ENCODE assay signal across 8 cellular contexts in genomic region chr3:152100491-152101086, GRCh38.
A peak's percentile ranks its signal among the peaks of the same experiment; 100 is the strongest.
DNase-seq lines count a peak whose midpoint lies in the region; ATAC-seq lines count a peak whose summit lies in the region.

No MANE protein-coding gene starts in this region.

- no peak overlapping the region for H3K27ac ChIP-seq in neuronal stem cell (replicated peaks; ENCODE audit: low read length)

- WGBS in neuronal stem cell (ENCODE audit: extremely low coverage in 2 of 2, insufficient read length in 2 of 2, insufficient replicate concordance in 1 of 2), 2 donors, result no CpG with 5 or more reads among the region's 3 CpGs

- H2BK12ac ChIP-seq in neuronal stem cell (ENCODE audit: low read length), result no peak overlapping the region

- H3K23ac ChIP-seq in neuronal stem cell (ENCODE audit: low read depth, low read length, poor library complexity), result no peak overlapping the region

- no peaks in the 10 kb centered on the region for H3K79me1 ChIP-seq in neuronal stem cell (ENCODE audit: low read depth, low read length)

- H3K9ac ChIP-seq in neuronal stem cell (ENCODE audit: low read depth, low read length, poor library complexity), result no peak overlapping the region

- no peak overlapping the region for H2BK120ac ChIP-seq in neuronal stem cell (ENCODE audit: low read depth, low read length)

- H3K4ac ChIP-seq in neuronal stem cell (ENCODE audit: low read length), result no peak overlapping the region

- ATAC-seq in GM18870 (IDR thresholded peaks at IDR 0.05; ENCODE audit: unreplicated experiment) (peak; percentile 100), HG02610 (IDR thresholded peaks at IDR 0.05; ENCODE audit: unreplicated experiment) (peak; percentile 93)

- H3K4me3 ChIP-seq in neuronal stem cell (ENCODE audit: low read length in 2 of 2), result no peak overlapping the region

- H2AFZ ChIP-seq in neuronal stem cell (ENCODE audit: low read length), result no peak overlapping the region

- H3K27me3 ChIP-seq in neuronal stem cell (ENCODE audit: control insufficient read depth in 3 of 3, insufficient read depth in 3 of 3, low read depth in 1 of 3, low read length in 3 of 3), result no peaks in the 10 kb centered on the region

- no peaks in the 10 kb centered on the region for H3K9me3 ChIP-seq in neuronal stem cell (replicated peaks in 1 of 2; ENCODE audit: control insufficient read depth in 2 of 2, insufficient read depth in 1 of 2, low read depth in 1 of 2, low read length in 2 of 2)

- H3K18ac ChIP-seq in neuronal stem cell (ENCODE audit: low read length), result no peak overlapping the region

- no peak overlapping the region for H4K8ac ChIP-seq in neuronal stem cell (ENCODE audit: low read depth, low read length)

- no peaks in the 10 kb centered on the region for H3K36me3 ChIP-seq in neuronal stem cell (replicated peaks in 1 of 2; ENCODE audit: control insufficient read depth in 2 of 2, insufficient read depth in 2 of 2, low read length in 2 of 2)

- in situ Hi-C loops in KBM-7 (cut with MboI; ENCODE audit: low pct_unique_long_range_greater_than_20kb, low sequenced_read_pairs), result no loop called here

- no peak overlapping the region for H2BK5ac ChIP-seq in neuronal stem cell (ENCODE audit: low read length)

- H2BK15ac ChIP-seq in neuronal stem cell (ENCODE audit: low read length), result no peak overlapping the region

- peak; percentile 83 for DNase-seq in KBM-7
- DNase-seq in iPS DF 4.7 (ENCODE audit: extremely low read depth, low spot score), result peak; percentile 11
- DNase-seq in NCI-H1048 (lab: John Stamatoyannopoulos, UW), result no peak
- DNase-seq in NCI-H128 (lab: John Stamatoyannopoulos, UW; ENCODE audit: unreplicated experiment), result no peak
- no peak for DNase-seq in stimulated activated naive CD4-positive, alpha-beta T cell treated with Interleukin-2 at 50 U/mL for 16 hours (lab: John Stamatoyannopoulos, UW)
- no peak for DNase-seq in neuronal stem cell (ENCODE audit: low spot score)

- H3K14ac ChIP-seq in neuronal stem cell (ENCODE audit: low read length), result no peak overlapping the region

- no peak overlapping the region for H4K91ac ChIP-seq in neuronal stem cell (ENCODE audit: low read depth, low read length, poor library complexity)

- H3K4me2 ChIP-seq in neuronal stem cell (ENCODE audit: insufficient read depth, low read length, poor library complexity, severe bottlenecking), result no peak overlapping the region

- H3K4me1 ChIP-seq in neuronal stem cell (ENCODE audit: control insufficient read depth in 2 of 2, insufficient read depth in 1 of 2, low read depth in 1 of 2, low read length in 2 of 2), result no peaks in the 10 kb centered on the region

- no peak overlapping the region for H2AK5ac ChIP-seq in neuronal stem cell (ENCODE audit: low read depth, low read length)

Comparison
In these comparisons a context has a peak if more than half of its experiments do, and no peak if none do; other contexts are left out.
1. DNase-seq: peak in KBM-7 (single experiment) and iPS DF 4.7 (single experiment); none in NCI-H1048 (single experiment), NCI-H128 (single experiment), stimulated activated naive CD4-positive, alpha-beta T cell treated with Interleukin-2 at 50 U/mL for 16 hours (single experiment) and neuronal stem cell (single experiment).